ENCODE assay signal across 8 cellular contexts in genomic region chr7:7970620-7971307, GRCh38. TPM values are rescaled to one million over a fixed set of nuclear protein-coding genes. Genes with fewer than 3 reads are reported as not detected.
DNase-seq lines count a peak whose midpoint lies in the region; ATAC-seq, FAIRE-seq and TF ChIP-seq lines count a peak whose summit lies in the region.

No MANE protein-coding gene starts in this region.

- peaks cover 28% of the 10 kb centered on the region; the same call in 1 of the 2 replicates for H3K4me1 ChIP-seq in MM.1S (ENCODE audit: low read length)
- peaks cover 0 to 19% of the 10 kb centered on the region in 2 donors for H3K4me1 ChIP-seq in muscle layer of duodenum (ENCODE audit: control insufficient read depth in 1 of 2, insufficient read depth in 2 of 2, low read length in 2 of 2)

- H3K36me3 Mint-ChIP-seq in activated T-cell treated with anti-CD3 and anti-CD28 coated beads, Interleukin-2, amount 50 U/mL, for 4 hours (ENCODE audit: insufficient read depth) = no peaks in the 10 kb centered on the region

- peak overlapping the region; percentile 72 for H3K9ac ChIP-seq in MM.1S (ENCODE audit: low read length)

- H3F3A ChIP-seq in MM.1S (ENCODE audit: insufficient read depth, low read length) = peaks cover 39% of the 10 kb centered on the region

- peaks cover 6% of the 10 kb centered on the region; the same call in 1 of the 2 replicates for H4K20me1 ChIP-seq in MM.1S (ENCODE audit: insufficient read depth, low read length)

- H3K27me3 ChIP-seq in MM.1S (replicated peaks; ENCODE audit: insufficient read depth, low read length) = no peaks in the 10 kb centered on the region
- H3K27me3 ChIP-seq in bronchial epithelial cell (ENCODE audit: control insufficient read depth, insufficient read depth, low read length) = no peaks in the 10 kb centered on the region
- H3K27me3 ChIP-seq in muscle layer of duodenum (ENCODE audit: low read depth, low read length) = no peaks in the 10 kb centered on the region

- H3K36me3 ChIP-seq in MM.1S (replicated peaks; ENCODE audit: insufficient read depth, low read length) = no peaks in the 10 kb centered on the region
- H3K36me3 ChIP-seq in bronchial epithelial cell (ENCODE audit: control insufficient read depth, insufficient read depth, low read length) = no peaks in the 10 kb centered on the region
- H3K36me3 ChIP-seq in muscle layer of duodenum (ENCODE audit: control insufficient read depth in 1 of 2, insufficient read depth in 2 of 2, low read length in 2 of 2) = peaks cover 0 to 3% of the 10 kb centered on the region in 2 donors

- no peaks in the 10 kb centered on the region for H3K9me3 Mint-ChIP-seq in activated T-cell treated with anti-CD3 and anti-CD28 coated beads, Interleukin-2, amount 50 U/mL, for 4 hours

- DNase-seq in EL (peak; percentile 44), MM.1S (peak; percentile 28), bronchial epithelial cell (ENCODE audit: low read depth) (peak; percentile 21)
- DNase-seq in activated T-cell treated with anti-CD3 and anti-CD28 coated beads, Interleukin-2, amount 50 U/mL, for 4 hours = no peak

- no peaks in the 10 kb centered on the region for H3K27me3 Mint-ChIP-seq in activated T-cell treated with anti-CD3 and anti-CD28 coated beads, Interleukin-2, amount 50 U/mL, for 4 hours (ENCODE audit: low read depth)

- no peaks in the 10 kb centered on the region for H3K9me2 ChIP-seq in MM.1S (replicated peaks; ENCODE audit: insufficient read depth, low read length)

- H3K27ac ChIP-seq in MM.1S (ENCODE audit: low read length) (peak overlapping the region; percentile 78; the same call in 1 of the 2 replicates), muscle layer of duodenum (ENCODE audit: low read length) (peak overlapping the region; percentile 56)

- no peak overlapping the region for H3K4me3 Mint-ChIP-seq in activated T-cell treated with anti-CD3 and anti-CD28 coated beads, Interleukin-2, amount 50 U/mL, for 4 hours

- H2AFZ ChIP-seq in MM.1S (ENCODE audit: low read length) = no peak overlapping the region

- no peak for ATAC-seq in HG02763 (IDR thresholded peaks at IDR 0.05; ENCODE audit: unreplicated experiment)
- ATAC-seq in activated T-cell treated with anti-CD3 and anti-CD28 coated beads, Interleukin-2, amount 50 U/mL, for 4 hours = no peak
- no peak for ATAC-seq in HG02678 (IDR thresholded peaks at IDR 0.05; ENCODE audit: unreplicated experiment)
- ATAC-seq in HG03460 (IDR thresholded peaks at IDR 0.05; ENCODE audit: unreplicated experiment) = no peak

- H3K9me3 ChIP-seq in MM.1S (replicated peaks; ENCODE audit: insufficient read depth, low read length) = no peaks in the 10 kb centered on the region
- no peaks in the 10 kb centered on the region for H3K9me3 ChIP-seq in muscle layer of duodenum (ENCODE audit: control insufficient read depth in 1 of 2, low read length in 2 of 2)

- H3K4me1 Mint-ChIP-seq in activated T-cell treated with anti-CD3 and anti-CD28 coated beads, Interleukin-2, amount 50 U/mL, for 4 hours (ENCODE audit: low read depth) = peaks cover 29% of the 10 kb centered on the region

- no peak for TF ChIP-seq CTCF in MM.1S (IDR thresholded peaks at IDR 0.05; ENCODE audit: low read length)
- TF ChIP-seq CTCF in bronchial epithelial cell (IDR thresholded peaks at IDR 0.05; ENCODE audit: insufficient read depth, low read length, severe bottlenecking) = no peak

- H3K4me3 ChIP-seq in MM.1S (ENCODE audit: low read length) (peak overlapping the region; percentile 73), bronchial epithelial cell (ENCODE audit: low read depth, low read length) (peak overlapping the region; percentile 87), muscle layer of duodenum (ENCODE audit: low read depth in 1 of 2, low read length in 2 of 2) (peak overlapping the region; percentile 82 to 92)

- peaks cover 68% of the 10 kb centered on the region for H3K79me2 ChIP-seq in MM.1S (ENCODE audit: low read length)

- no peak for FAIRE-seq in bronchial epithelial cell (lab: Jason Lieb, UNC)

- peak overlapping the region; percentile 86 for H3K4me2 ChIP-seq in MM.1S (ENCODE audit: low read depth, low read length)

RNA-seq across cellular contexts. Expression of gene GLCCI1, which starts 2.2 kb away (rescaled TPM):
- 2.1 and 2.8 TPM in 2 replicates for total RNA-seq in bronchial epithelial cell
- total RNA-seq in activated T-cell treated with anti-CD3 and anti-CD28 coated beads, Interleukin-2, amount 50 U/mL, for 4 hours = 1 to 10 TPM; 5.9 to 6.1 (median 6.1) TPM
